ENCODE assay signal across 1 cellular context in genomic region chr14:100239840-100240724, GRCh38.
A peak's percentile ranks its signal among the peaks of the same experiment; 100 is the strongest.
TF ChIP-seq lines count a peak whose summit lies in the region.

No MANE protein-coding gene starts in this region.

TF ChIP-seq in GM12878, 131 proteins besides CTCF, POLR2A, EP300 and RAD21 (continued from another document):
- TF ChIP-seq ZBTB11 (CRISPR knock-in tag; IDR thresholded peaks at IDR 0.05) (no peak), EED (IDR thresholded peaks at IDR 0.05; ENCODE audit: low read depth) (peak; percentile 67), EZH2 (IDR thresholded peaks at IDR 0.05; ENCODE audit: borderline replicate concordance, control insufficient read depth, low read depth, low read length) (no peak), ETV6 (conservative IDR thresholded peaks at IDR 0.05 in 1 of 2, IDR thresholded peaks at IDR 0.05 in 1 of 2; ENCODE audit: borderline replicate concordance in 1 of 2, low read depth in 1 of 2) (no peak), RUNX3 (IDR thresholded peaks at IDR 0.05; ENCODE audit: low read length) (peak; percentile 6; the same call in 1 of the 2 replicates), SP1 (IDR thresholded peaks at IDR 0.05; ENCODE audit: low read depth, low read length) (no peak), REST (IDR thresholded peaks at IDR 0.05; ENCODE audit: low read depth, low read length) (no peak)
TF ChIP-seq in GM12878: peak in this region for 29.
